28 cellular contexts compared by ENCODE assay signal in the genomic region with DNA sequence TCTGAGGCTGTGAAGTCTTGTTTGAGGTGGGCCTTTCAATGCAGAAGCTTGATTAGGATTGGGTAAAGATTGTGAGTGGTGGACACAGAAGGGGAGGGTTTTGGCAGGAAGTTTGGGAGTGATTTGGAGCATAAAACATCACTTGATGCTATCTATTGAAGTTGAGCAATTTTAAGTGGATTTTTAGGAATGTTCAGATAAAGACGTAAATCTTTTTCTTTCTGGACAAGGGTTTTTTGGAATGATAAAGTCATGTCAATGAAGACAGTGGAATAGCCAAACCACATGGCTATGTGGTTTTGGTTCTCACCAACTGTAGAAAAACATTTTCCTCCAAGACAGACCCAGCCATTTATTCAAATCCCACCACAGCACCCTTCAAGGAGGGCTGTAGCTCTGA.
"Had no signal": no experiment of that assay in that cellular context is flagged by ENCODE, and none has a peak within 500 bp of the region (broad histone marks: within the 10 kb centered on the region; RNA-seq: fewer than 3 reads in every experiment).

No MANE protein-coding gene starts in this region.

- H3K4me3 ChIP-seq: left ventricle myocardium inferior, lung, mucosa of descending colon, pancreas, prostate gland, skin epidermis, stomach, testis, thyroid gland, transverse colon, upper lobe of left lung, vagina had no signal

- H3K4me1 Mint-ChIP-seq: naive thymus-derived CD4-positive, alpha-beta T cell; neural crest cell; stimulated activated naive B cell treated with anti-CD40 and anti-IgM and Interleukin-4, amounts not matched to agents 10 μg/mL and 1 μg/mL and 100 μg/mL, for 72 hours had no signal

- H3K4me3 Mint-ChIP-seq: naive thymus-derived CD4-positive, alpha-beta T cell; nephron; neural crest cell; stimulated activated naive B cell treated with anti-CD40 and anti-IgM and Interleukin-4, amounts not matched to agents 10 μg/mL and 1 μg/mL and 100 μg/mL, for 72 hours had no signal

- H3K9me3 Mint-ChIP-seq: nephron; neural crest cell; stimulated activated naive B cell treated with anti-CD40 and anti-IgM and Interleukin-4, amounts not matched to agents 10 μg/mL and 1 μg/mL and 100 μg/mL, for 72 hours had no signal

- H3K36me3 Mint-ChIP-seq: naive thymus-derived CD4-positive, alpha-beta T cell; stimulated activated naive B cell treated with anti-CD40 and anti-IgM and Interleukin-4, amounts not matched to agents 10 μg/mL and 1 μg/mL and 100 μg/mL, for 72 hours had no signal

- ATAC-seq: mucosa of descending colon; naive thymus-derived CD4-positive, alpha-beta T cell; pancreas; right cardiac atrium; sciatic nerve; stimulated activated naive B cell treated with anti-CD40 and anti-IgM and Interleukin-4, amounts not matched to agents 10 μg/mL and 1 μg/mL and 100 μg/mL, for 72 hours; stimulated activated naive CD8-positive, alpha-beta T cell treated with anti-CD3 and anti-CD28 coated beads, Interleukin-15, Interleukin-2, amounts not matched to agents 100 U/mL and 50 U/mL, for 24 hours had no signal

- H3K27ac Mint-ChIP-seq: naive thymus-derived CD4-positive, alpha-beta T cell; nephron; stimulated activated naive B cell treated with anti-CD40 and anti-IgM and Interleukin-4, amounts not matched to agents 10 μg/mL and 1 μg/mL and 100 μg/mL, for 72 hours had no signal

- H3K27me3 Mint-ChIP-seq: stimulated activated naive B cell treated with anti-CD40 and anti-IgM and Interleukin-4, amounts not matched to agents 10 μg/mL and 1 μg/mL and 100 μg/mL, for 72 hours had no signal

- DNase-seq: islet precursor cell; left ventricle myocardium inferior; midbrain; mucosa of descending colon; naive thymus-derived CD4-positive, alpha-beta T cell; nucleus accumbens; pancreas; posterior cingulate gyrus; retina; right cardiac atrium; stimulated activated CD4-positive, alpha-beta T cell treated with anti-CD3 and anti-CD28 coated beads, Interleukin-12 subunit alpha, Interleukin-12 subunit beta, amount 100 ng/mL, for 4 hours; stimulated activated CD4-positive, alpha-beta T cell treated with anti-CD3 and anti-CD28 coated beads, Interleukin-15, amount 100 ng/mL, for 24 hours; stimulated activated CD4-positive, alpha-beta T cell treated with anti-CD3 and anti-CD28 coated beads, Interleukin-2, amount 100 ng/mL, for 24 hours; stimulated activated CD4-positive, alpha-beta T cell treated with anti-CD3 and anti-CD28 coated beads, Interleukin-4, amount 100 ng/mL, for 1 hour; stimulated activated naive B cell treated with anti-CD40 and anti-IgM and Interleukin-4, amounts not matched to agents 10 μg/mL and 1 μg/mL and 100 μg/mL, for 72 hours; stimulated activated naive CD8-positive, alpha-beta T cell treated with anti-CD3 and anti-CD28 coated beads, Interleukin-15, Interleukin-2, amounts not matched to agents 100 U/mL and 50 U/mL, for 24 hours; stomach; testis; thyroid gland; transverse colon; upper lobe of left lung had no signal
